In genomic region chr2:165874445-165875039, GRCh38 we compare ENCODE assay signal across 8 cellular contexts.
DNase-seq lines count a peak whose midpoint lies in the region; ATAC-seq and TF ChIP-seq lines count a peak whose summit lies in the region.

No MANE protein-coding gene starts in this region.

- TF ChIP-seq CTCF in AG09309 (IDR thresholded peaks at IDR 0.05; ENCODE audit: control insufficient read depth, insufficient read depth, low read depth, low read length, missing control alignments) (peak; percentile 63), mucosa of descending colon (IDR thresholded peaks at IDR 0.05) (no peak)

- peaks cover 3% of the 10 kb centered on the region for H3K36me3 ChIP-seq in endocrine pancreas (ENCODE audit: control insufficient read depth, insufficient read depth, low read length)
- H3K36me3 ChIP-seq in mucosa of descending colon (ENCODE audit: low read depth) = no peaks in the 10 kb centered on the region

- no peak overlapping the region for H3K9ac ChIP-seq in endocrine pancreas (ENCODE audit: control insufficient read depth, insufficient read depth, low read length)

- intact Hi-C loops in mucosa of descending colon (cut with DNase I, micrococcal nuclease) = loop anchor here in 1 of 2 donors (10.0 kb wide), 1 partner anchor 480 kb away; no protein-coding TSS in a partner anchor

- ATAC-seq in GM18499 (IDR thresholded peaks at IDR 0.05; ENCODE audit: insufficient read depth, unreplicated experiment) (peak; percentile 95), HG02759 (IDR thresholded peaks at IDR 0.05; ENCODE audit: unreplicated experiment) (peak; percentile 93), mucosa of descending colon (peak; percentile 90)

- no peak overlapping the region for H3K4me3 ChIP-seq in AG09309 (ENCODE audit: control insufficient read depth, low read depth, low read length)
- peak overlapping the region; percentile 36 for H3K4me3 ChIP-seq in endocrine pancreas (ENCODE audit: control insufficient read depth, insufficient read depth, low read length)
- H3K4me3 ChIP-seq in mucosa of descending colon = no peak overlapping the region

- H3K4me1 ChIP-seq in endocrine pancreas (ENCODE audit: control insufficient read depth, insufficient read depth, low read length) (peaks cover 4% of the 10 kb centered on the region), mucosa of descending colon (ENCODE audit: low read depth) (peaks cover 4% of the 10 kb centered on the region)

- peak; percentile 21 for DNase-seq in AG09309 (ENCODE audit: low read depth)
- DNase-seq in MV-4-11 (lab: John Stamatoyannopoulos, UW) = peak; percentile 78
- DNase-seq in SIG-M5 (lab: John Stamatoyannopoulos, UW) = peak; percentile 35
- DNase-seq in mucosa of descending colon = peak in 1 of 3 donors; percentile 48
- no peak for DNase-seq in stimulated activated CD4-positive, alpha-beta T cell treated with anti-CD3 and anti-CD28 coated beads, Interleukin-1b, Interleukin-23, amount 100 ng/mL, for 48 hours

- H3K9me3 ChIP-seq in endocrine pancreas (ENCODE audit: control insufficient read depth, low read length) (no peaks in the 10 kb centered on the region), mucosa of descending colon (no peaks in the 10 kb centered on the region)

- H3K27me3 ChIP-seq in endocrine pancreas (ENCODE audit: control insufficient read depth, insufficient read depth, low read length) = no peaks in the 10 kb centered on the region
